ENCODE assay signal across 15 cellular contexts in genomic region chr6:32665621-32666140, GRCh38. TPM values are rescaled to one million over a fixed set of nuclear protein-coding genes. Genes with fewer than 3 reads are reported as not detected.
DNase-seq lines count a peak whose midpoint lies in the region; ATAC-seq, FAIRE-seq and TF ChIP-seq lines count a peak whose summit lies in the region.
"Had no signal": no experiment of that assay in that cellular context is flagged by ENCODE, and none has a peak within 500 bp of the region (broad histone marks: within the 10 kb centered on the region; RNA-seq: fewer than 3 reads in every experiment).

No MANE protein-coding gene starts in this region.

- H3K27ac Mint-ChIP-seq in CD4-positive, alpha-beta memory T cell: peak overlapping the region in 6 of 7 donors; percentile 69 to 96 (median 94)
- H3K27ac Mint-ChIP-seq in activated naive CD8-positive, alpha-beta T cell treated with anti-CD3 and anti-CD28 coated beads for 36 hours: peak overlapping the region; percentile 83
- H3K27ac Mint-ChIP-seq in naive B cell: peak overlapping the region; percentile 100

- no peak for TF ChIP-seq CTCF in kidney (IDR thresholded peaks at IDR 0.05; ENCODE audit: borderline replicate concordance, extremely low read depth, insufficient read depth)

- peaks cover 30% of the 10 kb centered on the region for H3K4me1 ChIP-seq in CD4-positive, alpha-beta memory T cell (ENCODE audit: insufficient read depth, low read length)
- H3K4me1 ChIP-seq in kidney (ENCODE audit: control insufficient read depth in 1 of 2, insufficient read depth in 1 of 2, low read depth in 1 of 2, low read length in 2 of 2): no peaks in the 10 kb centered on the region
- H3K4me1 ChIP-seq: body of pancreas, esophagus squamous epithelium, tibial nerve had no signal

- no peaks in the 10 kb centered on the region for H3K9me3 Mint-ChIP-seq in CD4-positive, alpha-beta memory T cell
- H3K9me3 Mint-ChIP-seq in activated naive CD8-positive, alpha-beta T cell treated with anti-CD3 and anti-CD28 coated beads for 36 hours: peaks cover 2% of the 10 kb centered on the region
- H3K9me3 Mint-ChIP-seq in naive B cell: peaks cover 0 to 2% (median 0%) of the 10 kb centered on the region in 7 donors

- CTCF ChIA-PET in CD4-positive, alpha-beta memory T cell (lab: Charles Lee; ENCODE audit: partially characterized antibody): interaction anchor here (0.6 to 1.7 kb wide), 6 partner anchors 19 to 252 kb away, joined by 3 to 4 read pairs (median 3); no protein-coding TSS in a partner anchor

- peak overlapping the region in 1 of 2 donors; percentile 48 for H3K4me3 ChIP-seq in CD4-positive, alpha-beta memory T cell (ENCODE audit: low read length in 2 of 2)
- peak overlapping the region in 1 of 2 donors; percentile 51 for H3K4me3 ChIP-seq in kidney (ENCODE audit: low read length in 2 of 2)
- H3K4me3 ChIP-seq: body of pancreas had no signal

- peaks cover 9 to 14% of the 10 kb centered on the region in 2 donors for H3K27me3 Mint-ChIP-seq in CD4-positive, alpha-beta memory T cell
- H3K27me3 Mint-ChIP-seq in activated naive CD8-positive, alpha-beta T cell treated with anti-CD3 and anti-CD28 coated beads for 36 hours: peaks cover 21% of the 10 kb centered on the region
- no peaks in the 10 kb centered on the region for H3K27me3 Mint-ChIP-seq in naive B cell

- no peak for TF ChIP-seq POLR2A in erythroblast (IDR thresholded peaks at IDR 0.05; ENCODE audit: low read length)

- no peaks in the 10 kb centered on the region for H3K9me3 ChIP-seq in CD4-positive, alpha-beta memory T cell (ENCODE audit: control insufficient read depth in 1 of 2, low read length in 2 of 2)
- no peaks in the 10 kb centered on the region for H3K9me3 ChIP-seq in kidney (ENCODE audit: control insufficient read depth in 1 of 2, low read length in 2 of 2)
- H3K9me3 ChIP-seq: body of pancreas, esophagus squamous epithelium, tibial nerve had no signal

- POLR2A ChIA-PET in CD4-positive, alpha-beta memory T cell (lab: Charles Lee; ENCODE audit: partially characterized antibody): interaction anchor here (1.1 to 2.4 kb wide), 4 partner anchors 19 to 306 kb away, joined by 4 to 15 read pairs (median 5); partner anchors contain the start of gene HLA-DRB1

- no peaks in the 10 kb centered on the region for H3K36me3 ChIP-seq in CD4-positive, alpha-beta memory T cell (ENCODE audit: insufficient read depth, low read length)
- no peaks in the 10 kb centered on the region for H3K36me3 ChIP-seq in kidney (ENCODE audit: control insufficient read depth in 1 of 2, insufficient read depth in 2 of 2, low read length in 2 of 2)
- H3K36me3 ChIP-seq: esophagus squamous epithelium, tibial nerve had no signal

- H3K27me3 ChIP-seq in CD4-positive, alpha-beta memory T cell (ENCODE audit: insufficient read depth, low read length): no peaks in the 10 kb centered on the region
- H3K27me3 ChIP-seq: body of pancreas, esophagus squamous epithelium, tibial nerve had no signal

- intact Hi-C loops in CD4-positive, alpha-beta memory T cell (cut with micrococcal nuclease): no loop called here
- intact Hi-C loops in kidney (cut with DNase I): no loop called here

- H3K4me1 Mint-ChIP-seq in CD4-positive, alpha-beta memory T cell: peaks cover 31 to 69% (median 49%) of the 10 kb centered on the region in 4 donors
- peaks cover 41% of the 10 kb centered on the region for H3K4me1 Mint-ChIP-seq in activated naive CD8-positive, alpha-beta T cell treated with anti-CD3 and anti-CD28 coated beads for 36 hours
- peaks cover 74 to 79% (median 78%) of the 10 kb centered on the region in 3 donors for H3K4me1 Mint-ChIP-seq in naive B cell

- H3K27ac ChIP-seq in CD4-positive, alpha-beta memory T cell (ENCODE audit: low read depth, low read length): peak overlapping the region; percentile 67
- no peak overlapping the region for H3K27ac ChIP-seq in kidney (ENCODE audit: low read depth in 2 of 2, low read length in 2 of 2)
- H3K27ac ChIP-seq: body of pancreas, esophagus squamous epithelium, tibial nerve had no signal

- ATAC-seq in naive B cell (ENCODE audit: low read depth in 2 of 2): no peak
- ATAC-seq in GM21390 (IDR thresholded peaks at IDR 0.05; ENCODE audit: unreplicated experiment): no peak

- H3K4me3 Mint-ChIP-seq in CD4-positive, alpha-beta memory T cell: peak overlapping the region; percentile 69 to 92 (median 88)
- peak overlapping the region; percentile 89 for H3K4me3 Mint-ChIP-seq in activated naive CD8-positive, alpha-beta T cell treated with anti-CD3 and anti-CD28 coated beads for 36 hours
- H3K4me3 Mint-ChIP-seq in naive B cell: peak overlapping the region; percentile 87 to 99 (median 97)

- DNase-seq in CD4-positive, alpha-beta memory T cell: peak in 1 of 5 donors; percentile 17
- DNase-seq in GM18507 (ENCODE audit: extremely low spot score, insufficient read length, low read depth) (no peak), naive B cell (no peak), erythroblast (lab: John Stamatoyannopoulos, UW) (no peak), UCSD-AML1 (lab: John Stamatoyannopoulos, UW; ENCODE audit: unreplicated experiment) (no peak), kidney (no peak)
- DNase-seq in activated naive CD8-positive, alpha-beta T cell treated with anti-CD3 and anti-CD28 coated beads for 36 hours: no peak
- DNase-seq: activated CD4-positive, alpha-beta T cell treated with anti-CD3 and anti-CD28 coated beads, Interleukin-2, amount 50 U/mL, for 4 hours; esophagus squamous epithelium; NCI-H1092 treated with DMSO at 0.1 percent for 48 hours; NCI-H69 had no signal

- FAIRE-seq in GM18507 (lab: Jason Lieb, UNC) (peak; percentile 71), kidney (lab: Jason Lieb, UNC) (no peak)
- FAIRE-seq: D721Med had no signal

- H3K9ac ChIP-seq in kidney (ENCODE audit: low read length in 2 of 2): no peak overlapping the region

- peaks cover 0 to 2% of the 10 kb centered on the region in 2 donors for H3K36me3 Mint-ChIP-seq in CD4-positive, alpha-beta memory T cell
- peaks cover 17% of the 10 kb centered on the region for H3K36me3 Mint-ChIP-seq in activated naive CD8-positive, alpha-beta T cell treated with anti-CD3 and anti-CD28 coated beads for 36 hours
- peaks cover 42 to 50% of the 10 kb centered on the region in 2 donors for H3K36me3 Mint-ChIP-seq in naive B cell

RNA-seq across cellular contexts. Expression of gene HLA-DQB1, which starts 0.8 kb away (rescaled TPM):
- total RNA-seq in CD4-positive, alpha-beta memory T cell: 1 to 10 TPM; 6.3 to 9.9 TPM
- 10 to 100 TPM in 1 of 2 donors, 1 to 10 TPM in 1; 1.4 to 11.1 TPM for polyA plus RNA-seq in CD4-positive, alpha-beta memory T cell
- 10 to 100 TPM; 13.9 to 17.5 TPM for total RNA-seq in activated naive CD8-positive, alpha-beta T cell treated with anti-CD3 and anti-CD28 coated beads for 36 hours
- 1,000 to 10,000 TPM in 5 of 6 donors, 100 to 1,000 TPM in 1; 140 to 2,258 (median 1,433) TPM for polyA plus RNA-seq in naive B cell (ENCODE audit: low read depth in 6 of 6)
- 13.8 TPM for total RNA-seq in kidney
- polyA plus RNA-seq in kidney (ENCODE audit: insufficient read depth, low read depth, low replicate concordance): 48.0 TPM

RNA-seq across cellular contexts. Expression of gene HLA-DQA1, which starts 28.5 kb away (rescaled TPM):
- total RNA-seq in CD4-positive, alpha-beta memory T cell: 1 to 10 TPM; 5.8 to 6.7 TPM
- 1 to 10 TPM in 1 of 2 donors, not detected in 1; 4.7 TPM for polyA plus RNA-seq in CD4-positive, alpha-beta memory T cell
- 1 to 10 TPM; 4.4 to 5.3 TPM for total RNA-seq in activated naive CD8-positive, alpha-beta T cell treated with anti-CD3 and anti-CD28 coated beads for 36 hours
- polyA plus RNA-seq in naive B cell (ENCODE audit: low read depth in 6 of 6) (1,000 to 10,000 TPM in 2 of 6 donors, 100 to 1,000 TPM in 4; 309 to 1,253 (median 783) TPM), kidney (ENCODE audit: insufficient read depth, low read depth, low replicate concordance) (29.6 TPM)
- 63.5 TPM for total RNA-seq in kidney
